Comparison of ENCODE assay signal across 1 cellular context in the genomic region with DNA sequence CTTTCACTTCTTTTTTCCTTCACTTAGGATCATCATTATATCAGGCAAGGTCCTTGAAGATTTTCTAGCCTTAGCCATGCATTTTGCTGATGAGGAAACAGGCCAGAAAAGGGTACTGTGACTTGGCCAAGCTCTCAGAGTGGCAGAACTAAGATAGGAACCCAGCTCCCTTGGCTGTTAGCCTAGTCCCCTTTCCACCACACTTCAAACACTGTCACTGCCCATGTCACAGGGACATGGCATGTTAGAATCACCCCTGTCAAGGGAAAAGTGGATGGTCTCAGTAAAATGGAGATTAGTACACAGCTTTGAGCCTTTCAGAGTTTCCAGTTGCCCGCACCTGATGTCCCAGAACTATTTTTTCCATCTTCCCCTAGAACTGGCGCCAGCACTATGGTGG.
TF ChIP-seq lines count a peak whose summit lies in the region.

No MANE protein-coding gene starts in this region.

TF ChIP-seq in HEK293T, 16 proteins besides CTCF, POLR2A, EP300 and RAD21 (continued from another document):
- TF ChIP-seq FOXM1 (IDR thresholded peaks at IDR 0.05; ENCODE audit: borderline replicate concordance) (no peak), ELF4 (IDR thresholded peaks at IDR 0.05) (no peak), NFRKB (IDR thresholded peaks at IDR 0.05) (no peak)
